ENCODE assay signal across 23 cellular contexts in the genomic region with DNA sequence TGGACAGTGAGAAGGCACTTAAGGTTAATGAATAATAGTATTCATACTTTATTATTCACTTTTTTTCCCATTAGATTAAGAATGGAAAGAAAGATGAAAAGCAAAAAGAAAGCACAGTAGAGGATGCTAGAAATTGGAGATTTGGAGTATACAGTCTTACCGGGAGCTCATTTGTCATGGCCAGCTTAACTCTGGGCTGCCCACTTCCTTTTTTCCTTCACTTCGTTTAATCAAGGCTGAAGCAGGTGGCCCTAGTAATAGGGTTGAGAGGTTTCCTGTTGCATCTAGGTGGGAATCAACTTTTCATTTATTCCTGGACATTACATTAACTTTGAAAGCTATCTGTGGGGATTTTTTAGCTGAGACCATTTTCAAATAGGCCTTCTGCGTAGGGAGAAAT. TPM values are rescaled to one million over a fixed set of nuclear protein-coding genes. Genes with fewer than 3 reads are reported as not detected.
"Had no signal": no experiment of that assay in that cellular context is flagged by ENCODE, and none has a peak within 500 bp of the region (broad histone marks: within the 10 kb centered on the region; RNA-seq: fewer than 3 reads in every experiment).

No MANE protein-coding gene starts in this region.

- FAIRE-seq: endothelial cell of umbilical vein, islet of Langerhans, keratinocyte had no signal

- DNase-seq: dermis blood vessel endothelial cell; dorsolateral prefrontal cortex; effector CD4-positive, alpha-beta T cell; effector memory CD4-positive, alpha-beta T cell; foreskin keratinocyte; gastrocnemius medialis; glutamatergic neuron; head of caudate nucleus; heart right ventricle; hippocampal formation; left cardiac atrium; left lung; left ventricle myocardium superior; lower lobe of right lung; mesenchymal stem cell; mucosa of descending colon; naive B cell; naive thymus-derived CD8-positive, alpha-beta T cell had no signal

- H3K4me3 ChIP-seq: coronary artery, dorsolateral prefrontal cortex, esophagus muscularis mucosa, gastrocnemius medialis, heart right ventricle, left lung, lower lobe of right lung, mucosa of descending colon had no signal

- H3K9me3 ChIP-seq: esophagus muscularis mucosa, gastrocnemius medialis, heart right ventricle, left lung, lower lobe of right lung, mucosa of descending colon had no signal

- H3K36me3 ChIP-seq: esophagus muscularis mucosa, gastrocnemius medialis, heart right ventricle, left lung, lower lobe of right lung had no signal

- H3K27me3 ChIP-seq: dorsolateral prefrontal cortex, esophagus muscularis mucosa, gastrocnemius medialis, heart right ventricle, left lung had no signal

- H3K27ac ChIP-seq: coronary artery, dorsolateral prefrontal cortex, esophagus muscularis mucosa, foreskin keratinocyte, gastrocnemius medialis, heart right ventricle, left lung, lower lobe of right lung had no signal

RNA-seq across cellular contexts. Expression of gene MEGF10, which starts 57.0 kb away (rescaled TPM):
- total RNA-seq: foreskin keratinocyte had no signal
- polyA plus RNA-seq: foreskin keratinocyte; keratinocyte; naive thymus-derived CD8-positive, alpha-beta T cell had no signal
